11 cellular contexts compared by ENCODE assay signal in the genomic region with DNA sequence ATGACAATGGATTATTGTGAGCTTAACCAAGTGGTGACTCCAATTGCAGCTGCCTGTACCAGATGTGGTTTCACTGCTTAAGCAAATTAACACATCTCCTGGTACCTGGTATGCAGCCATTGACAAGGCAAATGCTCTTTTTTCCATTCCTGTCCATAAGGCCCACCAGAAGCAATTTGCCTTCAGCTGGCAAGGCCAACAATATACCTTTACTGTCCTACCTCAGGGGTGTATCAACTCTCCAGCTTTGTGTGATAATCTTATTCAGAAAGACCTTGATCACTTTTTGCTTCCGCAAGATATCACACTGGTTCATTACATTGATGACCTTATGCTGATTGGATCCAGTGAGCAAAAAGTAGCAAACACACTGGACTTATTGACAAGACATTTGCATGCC. TPM values are rescaled to one million over a fixed set of nuclear protein-coding genes. Genes with fewer than 3 reads are reported as not detected.
"Had no signal": no experiment of that assay in that cellular context is flagged by ENCODE, and none has a peak within 500 bp of the region (broad histone marks: within the 10 kb centered on the region; RNA-seq: fewer than 3 reads in every experiment).

No MANE protein-coding gene starts in this region.

RNA-seq across cellular contexts. Expression of a gene that starts 23.7 kb away (rescaled TPM):
- total RNA-seq: left cardiac atrium; left ventricle myocardium inferior; left ventricle myocardium superior; mononuclear cell; myocyte; naive thymus-derived CD4-positive, alpha-beta T cell had no signal

RNA-seq across cellular contexts. Expression of a gene that starts 41.2 kb away (rescaled TPM):
- total RNA-seq: left cardiac atrium, left ventricle myocardium inferior, left ventricle myocardium superior, lower leg skin, lower lobe of right lung, lung, mammary epithelial cell, mononuclear cell, mucosa of gallbladder had no signal
